In genomic region chr1:146938242-146938902, GRCh38 we compare ENCODE assay signal across 8 cellular contexts. TPM values are rescaled to one million over a fixed set of nuclear protein-coding genes. Genes with fewer than 3 reads are reported as not detected.
DNase-seq lines count a peak whose midpoint lies in the region; ATAC-seq lines count a peak whose summit lies in the region.
"Not testable (repeated sequence)": the region's sequence is repeated elsewhere in the genome, so short reads cannot be mapped to it uniquely, and the experiment has no call there.

TSS of gene NBPF12 (plus strand) at chr1:146938324. CDS start at chr1:146960144, 21,820 bp downstream.

- DNase-seq in GM04503 (ENCODE audit: low read depth) (peak; percentile 24), NCI-H1105 (lab: John Stamatoyannopoulos, UW) (peak; percentile 87), SKM-1 (lab: John Stamatoyannopoulos, UW; ENCODE audit: unreplicated experiment) (peak; percentile 47), germinal center (ENCODE audit: low spot score) (peak; percentile 51), nucleus accumbens (lab: John Stamatoyannopoulos, UW) (peak in 51 of 56 donors; percentile 20 to 89 (median 68))
- peak; percentile 93 for DNase-seq in activated naive CD4-positive, alpha-beta T cell treated with anti-CD3 and anti-CD28 coated beads for 36 hours

- H3K27me3 ChIP-seq in subcutaneous abdominal adipose tissue (ENCODE audit: control insufficient read depth in 5 of 5, insufficient read depth in 4 of 5, low read length in 5 of 5) = not testable (repeated sequence)

- CTCF ChIA-PET in activated naive CD4-positive, alpha-beta T cell treated with anti-CD3 and anti-CD28 coated beads for 36 hours (lab: Charles Lee) = not testable (repeated sequence)

- peaks cover 17% of the 10 kb centered on the region for H3K4me1 Mint-ChIP-seq in activated naive CD4-positive, alpha-beta T cell treated with anti-CD3 and anti-CD28 coated beads for 36 hours (ENCODE audit: low read depth)

- H3K9me3 ChIP-seq in subcutaneous abdominal adipose tissue (ENCODE audit: control insufficient read depth in 5 of 5, low read length in 5 of 5) = not testable (repeated sequence)

- peak within 1 kb of the TSS; percentile 88 for H3K4me3 Mint-ChIP-seq in activated naive CD4-positive, alpha-beta T cell treated with anti-CD3 and anti-CD28 coated beads for 36 hours

- ATAC-seq in HG02610 (IDR thresholded peaks at IDR 0.05; ENCODE audit: unreplicated experiment) = peak; percentile 85

- not testable (repeated sequence) for H3K4me1 ChIP-seq in subcutaneous abdominal adipose tissue (ENCODE audit: control insufficient read depth in 5 of 5, insufficient read depth in 5 of 5, low read length in 5 of 5)

- H3K36me3 Mint-ChIP-seq in activated naive CD4-positive, alpha-beta T cell treated with anti-CD3 and anti-CD28 coated beads for 36 hours (ENCODE audit: low read depth) = not testable (repeated sequence)

- not testable (repeated sequence) for H3K27me3 Mint-ChIP-seq in activated naive CD4-positive, alpha-beta T cell treated with anti-CD3 and anti-CD28 coated beads for 36 hours (ENCODE audit: low read depth)

- intact Hi-C loops in activated naive CD4-positive, alpha-beta T cell treated with anti-CD3 and anti-CD28 coated beads for 36 hours (cut with micrococcal nuclease) = loop anchor here (10.0 kb wide), 1 partner anchor 146 kb away; no protein-coding TSS in a partner anchor

- H3K4me3 ChIP-seq in subcutaneous abdominal adipose tissue (ENCODE audit: low read depth in 1 of 5, low read length in 5 of 5) = peak within 1 kb of the TSS; percentile 65 to 81 (median 71)

- peak within 1 kb of the TSS; percentile 57 for H3K27ac ChIP-seq in subcutaneous abdominal adipose tissue (ENCODE audit: low read depth, low read length)

- peak within 1 kb of the TSS; percentile 86 for H3K27ac Mint-ChIP-seq in activated naive CD4-positive, alpha-beta T cell treated with anti-CD3 and anti-CD28 coated beads for 36 hours

- not testable (repeated sequence) for H3K36me3 ChIP-seq in subcutaneous abdominal adipose tissue (ENCODE audit: control insufficient read depth in 5 of 5, insufficient read depth in 5 of 5, low read length in 5 of 5)

- peak within 1 kb of the TSS in 4 of 5 donors; percentile 53 to 78 (median 72) for H3K9ac ChIP-seq in subcutaneous abdominal adipose tissue (ENCODE audit: low read length in 5 of 5)

- H3K9me3 Mint-ChIP-seq in activated naive CD4-positive, alpha-beta T cell treated with anti-CD3 and anti-CD28 coated beads for 36 hours = not testable (repeated sequence)

RNA-seq across cellular contexts. Expression of gene NBPF12, which starts in this region (rescaled TPM):
- total RNA-seq in activated naive CD4-positive, alpha-beta T cell treated with anti-CD3 and anti-CD28 coated beads for 36 hours = 1 to 10 TPM; 6.1 to 6.2 TPM

Comparison
In these comparisons a context has a peak if more than half of its experiments do, and no peak if none do; other contexts are left out.
1. Peak in every context shown above with its lines: DNase-seq, ATAC-seq, H3K4me3 ChIP-seq and H3K27ac ChIP-seq.
2. DNase-seq: peak in every context shown above with its lines; median percentile 93 in activated naive CD4-positive, alpha-beta T cell treated with anti-CD3 and anti-CD28 coated beads for 36 hours; 87 in NCI-H1105; 68 in nucleus accumbens; 51 in germinal center; 47 in SKM-1; 24 in GM04503.